9 cellular contexts compared by ENCODE assay signal in genomic region chr10:48444266-48444665, GRCh38.
A peak's percentile ranks its signal among the peaks of the same experiment; 100 is the strongest.
DNase-seq lines count a peak whose midpoint lies in the region; ATAC-seq and TF ChIP-seq lines count a peak whose summit lies in the region.
"Had no signal": no experiment of that assay in that cellular context is flagged by ENCODE, and none has a peak within 500 bp of the region (broad histone marks: within the 10 kb centered on the region; RNA-seq: fewer than 3 reads in every experiment).

No MANE protein-coding gene starts in this region.

- peak; percentile 50 for ATAC-seq in left ventricle myocardium superior
- no peak for ATAC-seq in stimulated activated memory B cell treated with anti-CD40 and anti-IgM and Interleukin-4, amounts not matched to agents 10 μg/mL and 1 μg/mL and 100 μg/mL, for 72 hours
- no peak for ATAC-seq in HG02798 (IDR thresholded peaks at IDR 0.05; ENCODE audit: poor library complexity, unreplicated experiment)
- no peak for ATAC-seq in activated CD4-positive, alpha-beta T cell treated with anti-CD3 and anti-CD28 coated beads for 36 hours

- no peak for TF ChIP-seq CTCF in transverse colon (IDR thresholded peaks at IDR 0.05)

- no peaks in the 10 kb centered on the region for H3K27me3 ChIP-seq in transverse colon

- no peak for TF ChIP-seq EP300 in transverse colon (IDR thresholded peaks at IDR 0.05; ENCODE audit: low read depth)

- H3K36me3 Mint-ChIP-seq in stimulated activated memory B cell treated with anti-CD40 and anti-IgM and Interleukin-4, amounts not matched to agents 10 μg/mL and 1 μg/mL and 100 μg/mL, for 72 hours: no peaks in the 10 kb centered on the region
- no peaks in the 10 kb centered on the region for H3K36me3 Mint-ChIP-seq in activated CD4-positive, alpha-beta T cell treated with anti-CD3 and anti-CD28 coated beads for 36 hours (ENCODE audit: low read depth)

- in situ Hi-C loops in transverse colon (cut with MboI; ENCODE audit: low pct_ligation_motif_present in 1 of 4, low pct_unique_long_range_greater_than_20kb in 1 of 4, low sequenced_read_pairs in 3 of 4): no loop called here

- no peaks in the 10 kb centered on the region for H3K36me3 ChIP-seq in transverse colon

- no peak overlapping the region for H3K4me3 ChIP-seq in transverse colon

- peaks cover 30% of the 10 kb centered on the region for H3K27me3 Mint-ChIP-seq in stimulated activated memory B cell treated with anti-CD40 and anti-IgM and Interleukin-4, amounts not matched to agents 10 μg/mL and 1 μg/mL and 100 μg/mL, for 72 hours
- no peaks in the 10 kb centered on the region for H3K27me3 Mint-ChIP-seq in activated CD4-positive, alpha-beta T cell treated with anti-CD3 and anti-CD28 coated beads for 36 hours

- DNase-seq in AML-193 (lab: John Stamatoyannopoulos, UW): peak; percentile 35 to 51
- DNase-seq in HT1080 (ENCODE audit: low read depth): peak; percentile 21
- DNase-seq in SK-N-DZ (ENCODE audit: low spot score): peak; percentile 54
- no peak for DNase-seq in left ventricle myocardium superior
- DNase-seq in transverse colon: no peak
- DNase-seq in activated CD4-positive, alpha-beta T cell treated with anti-CD3 and anti-CD28 coated beads for 36 hours: no peak
- DNase-seq: mesenchymal stem cell had no signal

- H3K4me1 Mint-ChIP-seq in stimulated activated memory B cell treated with anti-CD40 and anti-IgM and Interleukin-4, amounts not matched to agents 10 μg/mL and 1 μg/mL and 100 μg/mL, for 72 hours: no peaks in the 10 kb centered on the region
- H3K4me1 Mint-ChIP-seq in activated CD4-positive, alpha-beta T cell treated with anti-CD3 and anti-CD28 coated beads for 36 hours: no peaks in the 10 kb centered on the region

- WGBS in transverse colon (ENCODE audit: low coverage in 1 of 2), 2 donors: 67 to 82% methylated on average over 2 of the region's 2 CpGs

- intact Hi-C loops in left ventricle myocardium superior (cut with micrococcal nuclease) (no loop called here), transverse colon (cut with DNase I; ENCODE audit: low total_unique reads) (no loop called here)
- intact Hi-C loops in activated CD4-positive, alpha-beta T cell treated with anti-CD3 and anti-CD28 coated beads for 36 hours (cut with DNase I, micrococcal nuclease): no loop called here

- CTCF ChIA-PET in activated CD4-positive, alpha-beta T cell treated with anti-CD3 and anti-CD28 coated beads for 36 hours (lab: Charles Lee): no interaction called here

- H3K9me3 ChIP-seq in transverse colon: no peaks in the 10 kb centered on the region

- POLR2A ChIA-PET in activated CD4-positive, alpha-beta T cell treated with anti-CD3 and anti-CD28 coated beads for 36 hours (lab: Charles Lee): no interaction called here

- no peak overlapping the region for H3K27ac ChIP-seq in transverse colon

- no peak for TF ChIP-seq POLR2A in transverse colon (IDR thresholded peaks at IDR 0.05)

- H3K4me1 ChIP-seq in transverse colon: no peaks in the 10 kb centered on the region

- H3K9me3 Mint-ChIP-seq in stimulated activated memory B cell treated with anti-CD40 and anti-IgM and Interleukin-4, amounts not matched to agents 10 μg/mL and 1 μg/mL and 100 μg/mL, for 72 hours: no peaks in the 10 kb centered on the region
- H3K9me3 Mint-ChIP-seq in activated CD4-positive, alpha-beta T cell treated with anti-CD3 and anti-CD28 coated beads for 36 hours (ENCODE audit: low read depth): no peaks in the 10 kb centered on the region

- no peak overlapping the region for H3K27ac Mint-ChIP-seq in stimulated activated memory B cell treated with anti-CD40 and anti-IgM and Interleukin-4, amounts not matched to agents 10 μg/mL and 1 μg/mL and 100 μg/mL, for 72 hours
- H3K27ac Mint-ChIP-seq in activated CD4-positive, alpha-beta T cell treated with anti-CD3 and anti-CD28 coated beads for 36 hours: no peak overlapping the region

- H3K4me3 Mint-ChIP-seq in stimulated activated memory B cell treated with anti-CD40 and anti-IgM and Interleukin-4, amounts not matched to agents 10 μg/mL and 1 μg/mL and 100 μg/mL, for 72 hours: no peak overlapping the region
- no peak overlapping the region for H3K4me3 Mint-ChIP-seq in activated CD4-positive, alpha-beta T cell treated with anti-CD3 and anti-CD28 coated beads for 36 hours

Comparison
In these comparisons a context has a peak if more than half of its experiments do, and no peak if none do; other contexts are left out.
1. DNase-seq: peak in AML-193 (2 of 2), HT1080 (single experiment) and SK-N-DZ (single experiment); none in left ventricle myocardium superior (single experiment), transverse colon (single experiment) and activated CD4-positive, alpha-beta T cell treated with anti-CD3 and anti-CD28 coated beads for 36 hours (single experiment).